In the genomic region with DNA sequence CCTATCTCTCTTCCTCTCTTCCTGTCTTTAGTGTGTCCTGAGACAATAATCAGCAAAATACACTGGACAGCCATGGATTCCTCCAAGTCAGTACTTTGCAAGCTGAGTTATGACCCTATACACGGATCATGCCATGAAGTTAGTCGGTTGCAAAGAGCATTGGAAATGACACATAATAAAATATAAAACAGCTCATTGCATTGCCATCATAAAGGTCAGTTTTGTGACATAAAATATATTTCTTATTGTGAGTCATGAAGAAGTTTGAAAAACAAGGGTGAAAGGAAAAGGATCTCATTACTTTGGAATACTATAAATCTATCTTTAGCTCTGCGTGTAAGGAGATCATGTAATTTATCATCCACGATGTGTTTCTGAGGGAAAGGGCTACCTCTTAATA, we compare ENCODE assay signal across 1 cellular context.
TF ChIP-seq lines count a peak whose summit lies in the region.

No MANE protein-coding gene starts in this region.

TF ChIP-seq in IMR-90, 13 proteins besides CTCF, POLR2A, EP300 and RAD21 (continued from another document):
- TF ChIP-seq MAFK (IDR thresholded peaks at IDR 0.05; ENCODE audit: low read depth, low read length) (no peak), MXI1 (IDR thresholded peaks at IDR 0.05; ENCODE audit: borderline replicate concordance, low read depth, low read length) (no peak), SMC3 (IDR thresholded peaks at IDR 0.05; ENCODE audit: low read depth, low read length) (no peak), NFE2L2 (IDR thresholded peaks at IDR 0.05; ENCODE audit: low read depth, low read length) (no peak), CEBPB (IDR thresholded peaks at IDR 0.05; ENCODE audit: low read depth, low read length) (no peak)
